Comparison of ENCODE assay signal across 8 cellular contexts in genomic region chr6:159654483-159655098, GRCh38. TPM values are rescaled to one million over a fixed set of nuclear protein-coding genes. Genes with fewer than 3 reads are reported as not detected.
DNase-seq lines count a peak whose midpoint lies in the region; ATAC-seq, FAIRE-seq and TF ChIP-seq lines count a peak whose summit lies in the region.

No MANE protein-coding gene starts in this region.

- H3K36me3 ChIP-seq in bronchial epithelial cell (ENCODE audit: control insufficient read depth, insufficient read depth, low read length) (no peaks in the 10 kb centered on the region), uterus (no peaks in the 10 kb centered on the region)

- TF ChIP-seq CTCF in bronchial epithelial cell (IDR thresholded peaks at IDR 0.05; ENCODE audit: insufficient read depth, low read length, severe bottlenecking) (peak; percentile 34), uterus (IDR thresholded peaks at IDR 0.05) (peak; percentile 49 to 73 (median 62))

- H3K27ac ChIP-seq in uterus = no peak overlapping the region

- no peaks in the 10 kb centered on the region for H3K9me3 ChIP-seq in uterus

- no peak for FAIRE-seq in bronchial epithelial cell (lab: Jason Lieb, UNC)

- TF ChIP-seq POLR2A in uterus (IDR thresholded peaks at IDR 0.05) = no peak

- no peaks in the 10 kb centered on the region for H3K4me1 ChIP-seq in uterus

- DNase-seq in Caki2 (ENCODE audit: low read depth) = peak; percentile 19
- DNase-seq in NCI-H774 (lab: John Stamatoyannopoulos, UW) = peak; percentile 64
- peak; percentile 55 for DNase-seq in bronchial epithelial cell (ENCODE audit: low read depth)
- no peak for DNase-seq in left lobe of liver (ENCODE audit: low spot score)
- no peak for DNase-seq in uterus
- no peak for DNase-seq in activated CD4-positive, alpha-beta T cell treated with anti-CD3 and anti-CD28 coated beads, Interleukin-2, amount 50 U/mL, for 1 hour
- no peak for DNase-seq in activated CD4-positive, CD25-positive, alpha-beta regulatory T cell treated with anti-CD3 and anti-CD28 coated beads, Interleukin-2, amount 50 U/mL, for 72 hours

- intact Hi-C loops in uterus (cut with DNase I; ENCODE audit: low total_unique reads) = no loop called here

- no peaks in the 10 kb centered on the region for H3K27me3 ChIP-seq in bronchial epithelial cell (ENCODE audit: control insufficient read depth, insufficient read depth, low read length)
- H3K27me3 ChIP-seq in uterus = no peaks in the 10 kb centered on the region

- H3K4me3 ChIP-seq in bronchial epithelial cell (ENCODE audit: low read depth, low read length) (no peak overlapping the region), uterus (no peak overlapping the region)

- in situ Hi-C loops in Caki2 (cut with HindIII; ENCODE audit: low pct_unique_long_range_greater_than_20kb, low sequenced_read_pairs) = no loop called here

- peak; percentile 56 for ATAC-seq in HG03378 (IDR thresholded peaks at IDR 0.05; ENCODE audit: unreplicated experiment)
- ATAC-seq in left lobe of liver = peak; percentile 73

RNA-seq across cellular contexts. Expression of gene SOD2, which starts 38.5 kb away (rescaled TPM):
- 30.8 and 32.6 TPM in 2 replicates for total RNA-seq in Caki2 (2014; rRNA removed; shearing (Covaris generic); ENCODE audit: low replicate concordance)
- total RNA-seq in bronchial epithelial cell (62.5 and 71.3 TPM in 2 replicates), left lobe of liver (608 TPM), uterus (100 to 1,000 TPM in 3 of 4 donors, 10 to 100 TPM in 1; 34.1 to 305 (median 208) TPM)

Comparison
In these comparisons a context has a peak if more than half of its experiments do, and no peak if none do; other contexts are left out.
1. DNase-seq: peak in Caki2 (single experiment), NCI-H774 (single experiment) and bronchial epithelial cell (single experiment); none in left lobe of liver (single experiment), uterus (0 of 2), activated CD4-positive, alpha-beta T cell treated with anti-CD3 and anti-CD28 coated beads, Interleukin-2, amount 50 U/mL, for 1 hour (single experiment) and activated CD4-positive, CD25-positive, alpha-beta regulatory T cell treated with anti-CD3 and anti-CD28 coated beads, Interleukin-2, amount 50 U/mL, for 72 hours (single experiment).